ENCODE assay signal across 1 cellular context in the genomic region with DNA sequence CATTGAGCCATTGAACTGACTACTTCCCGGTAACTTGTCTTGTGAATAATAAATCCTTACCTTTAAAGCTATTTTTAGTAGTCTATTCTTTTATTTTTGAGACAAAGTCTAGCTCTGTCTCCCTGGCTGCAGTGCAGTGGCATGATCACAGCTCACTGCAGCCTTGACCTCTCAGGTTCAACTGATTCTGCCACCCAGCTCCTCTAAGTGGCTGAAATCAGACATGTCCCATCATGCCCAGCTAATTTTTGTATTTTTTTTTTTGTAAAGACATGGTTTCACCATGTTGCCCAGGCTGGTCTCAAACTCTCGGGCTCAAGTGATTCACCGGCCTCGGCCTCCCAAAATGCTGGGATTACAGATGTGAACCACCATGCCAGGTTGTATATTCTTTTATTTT.
TF ChIP-seq lines count a peak whose summit lies in the region.

No MANE protein-coding gene starts in this region.

TF ChIP-seq in GM23338, 12 proteins besides CTCF, POLR2A, EP300 and RAD21:
- TF ChIP-seq EZH2 (IDR thresholded peaks at IDR 0.05; ENCODE audit: low read depth, unreplicated experiment) (no peak), ZNF331 (CRISPR knock-in tag; IDR thresholded peaks at IDR 0.05; ENCODE audit: low read depth) (no peak), NANOG (IDR thresholded peaks at IDR 0.05; ENCODE audit: borderline replicate concordance) (no peak), EZH2phosphoT487 (IDR thresholded peaks at IDR 0.05; ENCODE audit: unreplicated experiment) (no peak), POLR2AphosphoS5 (IDR thresholded peaks at IDR 0.05; ENCODE audit: low read depth) (no peak), STAT1 (IDR thresholded peaks at IDR 0.05; ENCODE audit: unreplicated experiment) (no peak)
- TF ChIP-seq, protein P1, sequence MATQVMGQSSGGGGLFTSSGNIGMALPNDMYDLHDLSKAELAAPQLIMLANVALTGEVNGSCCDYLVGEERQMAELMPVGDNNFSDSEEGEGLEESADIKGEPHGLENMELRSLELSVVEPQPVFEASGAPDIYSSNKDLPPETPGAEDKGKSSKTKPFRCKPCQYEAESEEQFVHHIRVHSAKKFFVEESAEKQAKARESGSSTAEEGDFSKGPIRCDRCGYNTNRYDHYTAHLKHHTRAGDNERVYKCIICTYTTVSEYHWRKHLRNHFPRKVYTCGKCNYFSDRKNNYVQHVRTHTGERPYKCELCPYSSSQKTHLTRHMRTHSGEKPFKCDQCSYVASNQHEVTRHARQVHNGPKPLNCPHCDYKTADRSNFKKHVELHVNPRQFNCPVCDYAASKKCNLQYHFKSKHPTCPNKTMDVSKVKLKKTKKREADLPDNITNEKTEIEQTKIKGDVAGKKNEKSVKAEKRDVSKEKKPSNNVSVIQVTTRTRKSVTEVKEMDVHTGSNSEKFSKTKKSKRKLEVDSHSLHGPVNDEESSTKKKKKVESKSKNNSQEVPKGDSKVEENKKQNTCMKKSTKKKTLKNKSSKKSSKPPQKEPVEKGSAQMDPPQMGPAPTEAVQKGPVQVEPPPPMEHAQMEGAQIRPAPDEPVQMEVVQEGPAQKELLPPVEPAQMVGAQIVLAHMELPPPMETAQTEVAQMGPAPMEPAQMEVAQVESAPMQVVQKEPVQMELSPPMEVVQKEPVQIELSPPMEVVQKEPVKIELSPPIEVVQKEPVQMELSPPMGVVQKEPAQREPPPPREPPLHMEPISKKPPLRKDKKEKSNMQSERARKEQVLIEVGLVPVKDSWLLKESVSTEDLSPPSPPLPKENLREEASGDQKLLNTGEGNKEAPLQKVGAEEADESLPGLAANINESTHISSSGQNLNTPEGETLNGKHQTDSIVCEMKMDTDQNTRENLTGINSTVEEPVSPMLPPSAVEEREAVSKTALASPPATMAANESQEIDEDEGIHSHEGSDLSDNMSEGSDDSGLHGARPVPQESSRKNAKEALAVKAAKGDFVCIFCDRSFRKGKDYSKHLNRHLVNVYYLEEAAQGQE (IDR thresholded peaks at IDR 0.05; ENCODE audit: unreplicated experiment), result no peak
- TF ChIP-seq, protein P2, sequence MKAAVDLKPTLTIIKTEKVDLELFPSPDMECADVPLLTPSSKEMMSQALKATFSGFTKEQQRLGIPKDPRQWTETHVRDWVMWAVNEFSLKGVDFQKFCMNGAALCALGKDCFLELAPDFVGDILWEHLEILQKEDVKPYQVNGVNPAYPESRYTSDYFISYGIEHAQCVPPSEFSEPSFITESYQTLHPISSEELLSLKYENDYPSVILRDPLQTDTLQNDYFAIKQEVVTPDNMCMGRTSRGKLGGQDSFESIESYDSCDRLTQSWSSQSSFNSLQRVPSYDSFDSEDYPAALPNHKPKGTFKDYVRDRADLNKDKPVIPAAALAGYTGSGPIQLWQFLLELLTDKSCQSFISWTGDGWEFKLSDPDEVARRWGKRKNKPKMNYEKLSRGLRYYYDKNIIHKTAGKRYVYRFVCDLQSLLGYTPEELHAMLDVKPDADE (IDR thresholded peaks at IDR 0.05), result no peak
- TF ChIP-seq, protein P3, sequence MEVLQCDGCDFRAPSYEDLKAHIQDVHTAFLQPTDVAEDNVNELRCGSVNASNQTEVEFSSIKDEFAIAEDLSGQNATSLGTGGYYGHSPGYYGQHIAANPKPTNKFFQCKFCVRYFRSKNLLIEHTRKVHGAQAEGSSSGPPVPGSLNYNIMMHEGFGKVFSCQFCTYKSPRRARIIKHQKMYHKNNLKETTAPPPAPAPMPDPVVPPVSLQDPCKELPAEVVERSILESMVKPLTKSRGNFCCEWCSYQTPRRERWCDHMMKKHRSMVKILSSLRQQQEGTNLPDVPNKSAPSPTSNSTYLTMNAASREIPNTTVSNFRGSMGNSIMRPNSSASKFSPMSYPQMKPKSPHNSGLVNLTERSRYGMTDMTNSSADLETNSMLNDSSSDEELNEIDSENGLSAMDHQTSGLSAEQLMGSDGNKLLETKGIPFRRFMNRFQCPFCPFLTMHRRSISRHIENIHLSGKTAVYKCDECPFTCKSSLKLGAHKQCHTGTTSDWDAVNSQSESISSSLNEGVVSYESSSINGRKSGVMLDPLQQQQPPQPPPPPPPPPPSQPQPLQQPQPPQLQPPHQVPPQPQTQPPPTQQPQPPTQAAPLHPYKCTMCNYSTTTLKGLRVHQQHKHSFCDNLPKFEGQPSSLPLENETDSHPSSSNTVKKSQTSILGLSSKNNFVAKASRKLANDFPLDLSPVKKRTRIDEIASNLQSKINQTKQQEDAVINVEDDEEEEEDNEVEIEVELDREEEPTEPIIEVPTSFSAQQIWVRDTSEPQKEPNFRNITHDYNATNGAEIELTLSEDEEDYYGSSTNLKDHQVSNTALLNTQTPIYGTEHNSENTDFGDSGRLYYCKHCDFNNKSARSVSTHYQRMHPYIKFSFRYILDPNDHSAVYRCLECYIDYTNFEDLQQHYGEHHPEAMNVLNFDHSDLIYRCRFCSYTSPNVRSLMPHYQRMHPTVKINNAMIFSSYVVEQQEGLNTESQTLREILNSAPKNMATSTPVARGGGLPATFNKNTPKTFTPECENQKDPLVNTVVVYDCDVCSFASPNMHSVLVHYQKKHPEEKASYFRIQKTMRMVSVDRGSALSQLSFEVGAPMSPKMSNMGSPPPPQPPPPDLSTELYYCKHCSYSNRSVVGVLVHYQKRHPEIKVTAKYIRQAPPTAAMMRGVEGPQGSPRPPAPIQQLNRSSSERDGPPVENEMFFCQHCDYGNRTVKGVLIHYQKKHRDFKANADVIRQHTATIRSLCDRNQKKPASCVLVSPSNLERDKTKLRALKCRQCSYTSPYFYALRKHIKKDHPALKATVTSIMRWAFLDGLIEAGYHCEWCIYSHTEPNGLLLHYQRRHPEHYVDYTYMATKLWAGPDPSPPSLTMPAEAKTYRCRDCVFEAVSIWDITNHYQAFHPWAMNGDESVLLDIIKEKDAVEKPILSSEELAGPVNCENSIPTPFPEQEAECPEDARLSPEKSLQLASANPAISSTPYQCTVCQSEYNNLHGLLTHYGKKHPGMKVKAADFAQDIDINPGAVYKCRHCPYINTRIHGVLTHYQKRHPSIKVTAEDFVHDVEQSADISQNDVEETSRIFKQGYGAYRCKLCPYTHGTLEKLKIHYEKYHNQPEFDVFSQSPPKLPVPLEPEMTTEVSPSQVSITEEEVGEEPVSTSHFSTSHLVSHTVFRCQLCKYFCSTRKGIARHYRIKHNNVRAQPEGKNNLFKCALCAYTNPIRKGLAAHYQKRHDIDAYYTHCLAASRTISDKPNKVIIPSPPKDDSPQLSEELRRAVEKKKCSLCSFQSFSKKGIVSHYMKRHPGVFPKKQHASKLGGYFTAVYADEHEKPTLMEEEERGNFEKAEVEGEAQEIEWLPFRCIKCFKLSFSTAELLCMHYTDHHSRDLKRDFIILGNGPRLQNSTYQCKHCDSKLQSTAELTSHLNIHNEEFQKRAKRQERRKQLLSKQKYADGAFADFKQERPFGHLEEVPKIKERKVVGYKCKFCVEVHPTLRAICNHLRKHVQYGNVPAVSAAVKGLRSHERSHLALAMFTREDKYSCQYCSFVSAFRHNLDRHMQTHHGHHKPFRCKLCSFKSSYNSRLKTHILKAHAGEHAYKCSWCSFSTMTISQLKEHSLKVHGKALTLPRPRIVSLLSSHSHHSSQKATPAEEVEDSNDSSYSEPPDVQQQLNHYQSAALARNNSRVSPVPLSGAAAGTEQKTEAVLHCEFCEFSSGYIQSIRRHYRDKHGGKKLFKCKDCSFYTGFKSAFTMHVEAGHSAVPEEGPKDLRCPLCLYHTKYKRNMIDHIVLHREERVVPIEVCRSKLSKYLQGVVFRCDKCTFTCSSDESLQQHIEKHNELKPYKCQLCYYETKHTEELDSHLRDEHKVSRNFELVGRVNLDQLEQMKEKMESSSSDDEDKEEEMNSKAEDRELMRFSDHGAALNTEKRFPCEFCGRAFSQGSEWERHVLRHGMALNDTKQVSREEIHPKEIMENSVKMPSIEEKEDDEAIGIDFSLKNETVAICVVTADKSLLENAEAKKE (CRISPR knock-in tag; IDR thresholded peaks at IDR 0.05), result no peak
